In genomic region chr20:52804455-52804966, GRCh38 we compare ENCODE assay signal across 21 cellular contexts.
"Had no signal": no experiment of that assay in that cellular context is flagged by ENCODE, and none has a peak within 500 bp of the region (broad histone marks: within the 10 kb centered on the region; RNA-seq: fewer than 3 reads in every experiment).

No MANE protein-coding gene starts in this region.

- DNase-seq: dermis blood vessel endothelial cell; effector memory CD4-positive, alpha-beta T cell; esophagus squamous epithelium; naive thymus-derived CD4-positive, alpha-beta T cell; nephron progenitor cell; nucleus accumbens; spleen; stimulated activated CD4-positive, alpha-beta T cell treated with anti-CD3 and anti-CD28 coated beads, Interleukin-4, amount 100 ng/mL, for 4 hours; stimulated activated naive CD8-positive, alpha-beta T cell treated with anti-CD3 and anti-CD28 coated beads, Interleukin-15, Interleukin-2, amounts not matched to agents 100 U/mL and 50 U/mL, for 24 hours; substantia nigra; testis; tibial artery had no signal

- H3K27ac ChIP-seq: coronary artery, esophagus squamous epithelium, prostate gland, right atrium auricular region, skin epidermis, spleen, testis, tibial artery had no signal

- H3K9me3 ChIP-seq: esophagus squamous epithelium, prostate gland, right atrium auricular region, spleen, testis, tibial artery had no signal

- H3K4me1 ChIP-seq: esophagus squamous epithelium, prostate gland, spleen, testis, tibial artery had no signal

- H3K36me3 ChIP-seq: esophagus squamous epithelium, prostate gland, right atrium auricular region, spleen, tibial artery had no signal

- FAIRE-seq: endothelial cell of umbilical vein, frontal cortex, keratinocyte had no signal

- ATAC-seq: naive thymus-derived CD4-positive, alpha-beta T cell; stimulated activated memory B cell treated with anti-CD40 and anti-IgM and Interleukin-4, amounts not matched to agents 10 μg/mL and 1 μg/mL and 100 μg/mL, for 72 hours; stimulated activated naive CD8-positive, alpha-beta T cell treated with anti-CD3 and anti-CD28 coated beads, Interleukin-15, Interleukin-2, amounts not matched to agents 100 U/mL and 50 U/mL, for 24 hours had no signal

- H3K4me3 ChIP-seq: coronary artery, esophagus squamous epithelium, lung, prostate gland, right atrium auricular region, skin epidermis, spleen, testis, tibial artery had no signal

- H3K27me3 ChIP-seq: right atrium auricular region, testis, tibial artery had no signal
